8 cellular contexts compared by ENCODE assay signal in the genomic region with DNA sequence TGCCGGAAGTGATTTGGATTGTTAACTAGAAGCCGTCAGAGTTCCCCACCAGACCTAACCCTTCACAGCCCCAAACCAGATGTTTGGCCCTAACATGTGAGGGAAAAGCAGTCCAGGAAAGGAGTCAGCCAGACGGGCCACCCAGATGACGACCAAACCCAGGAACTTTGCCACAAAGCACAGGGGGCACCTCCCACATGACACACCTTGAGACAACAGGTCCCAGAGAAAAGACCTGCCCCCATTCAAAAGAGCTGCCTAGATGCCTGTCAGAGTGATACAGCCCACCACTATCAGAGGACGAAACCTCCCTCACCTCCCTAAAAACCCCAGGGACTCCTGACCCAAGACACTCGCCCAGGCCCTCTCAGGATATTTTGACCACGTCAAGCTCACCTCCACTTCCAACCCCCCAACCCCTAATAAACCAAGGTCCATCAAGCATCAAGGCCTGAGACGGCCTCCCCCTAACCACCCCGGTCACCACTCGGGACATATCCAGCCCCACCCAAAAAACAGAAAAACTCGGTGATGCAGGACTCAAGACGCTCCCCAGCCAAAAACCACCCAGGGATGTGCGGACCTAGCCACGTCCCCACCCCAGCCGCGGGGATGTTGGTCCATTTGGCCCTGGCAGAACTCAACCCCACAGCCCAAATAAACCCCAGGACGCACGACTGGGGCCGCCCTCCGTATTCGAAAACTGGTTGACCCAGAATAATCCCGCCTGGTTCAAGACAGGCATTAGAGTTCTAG. TPM values are rescaled to one million over a fixed set of nuclear protein-coding genes. Genes with fewer than 3 reads are reported as not detected.
DNase-seq lines count a peak whose midpoint lies in the region; ATAC-seq, FAIRE-seq and TF ChIP-seq lines count a peak whose summit lies in the region.

No MANE protein-coding gene starts in this region.

- H3K27ac ChIP-seq in A673 (ENCODE audit: low read depth, low read length, poor library complexity, severe bottlenecking): peak overlapping the region; percentile 94
- H3K27ac ChIP-seq in colonic mucosa: peak overlapping the region; percentile 71
- H3K27ac ChIP-seq in mesenchymal stem cell (ENCODE audit: low read length, poor library complexity, severe bottlenecking): no peak overlapping the region

- H3K4ac ChIP-seq in mesenchymal stem cell (ENCODE audit: low read depth in 1 of 2, low read length in 2 of 2): peak overlapping the region in 1 of 2 experiments; percentile 32

- H3K9ac ChIP-seq in colonic mucosa (ENCODE audit: low read depth in 2 of 2, low read length in 2 of 2): peak overlapping the region; percentile 83 to 90
- peak overlapping the region; percentile 98 for H3K9ac ChIP-seq in mesenchymal stem cell (ENCODE audit: low read length)

- no peaks in the 10 kb centered on the region for H3K9me3 ChIP-seq in A673 (ENCODE audit: low read depth, low read length, poor library complexity, severe bottlenecking)
- no peaks in the 10 kb centered on the region for H3K9me3 ChIP-seq in MG63
- H3K9me3 ChIP-seq in colonic mucosa: no peaks in the 10 kb centered on the region
- no peaks in the 10 kb centered on the region for H3K9me3 ChIP-seq in mesenchymal stem cell (ENCODE audit: control insufficient read depth, low read length)

- H2AK5ac ChIP-seq in mesenchymal stem cell (ENCODE audit: low read length, severe bottlenecking): no peak overlapping the region

- H3K27me3 ChIP-seq in A673 (replicated peaks; ENCODE audit: insufficient read depth, low read depth, low read length, poor library complexity) (no peaks in the 10 kb centered on the region), MG63 (no peaks in the 10 kb centered on the region), colonic mucosa (no peaks in the 10 kb centered on the region), mesenchymal stem cell (ENCODE audit: control insufficient read depth in 1 of 2, insufficient read depth in 1 of 2, low read length in 2 of 2) (no peaks in the 10 kb centered on the region)

- peak overlapping the region; percentile 20 for H4K8ac ChIP-seq in mesenchymal stem cell (ENCODE audit: low read length)

- H3K4me1 ChIP-seq in A673 (ENCODE audit: insufficient read depth, low read length, poor library complexity, severe bottlenecking): peaks cover 6% of the 10 kb centered on the region
- peaks cover 4% of the 10 kb centered on the region for H3K4me1 ChIP-seq in colonic mucosa
- peaks cover 13% of the 10 kb centered on the region for H3K4me1 ChIP-seq in mesenchymal stem cell (ENCODE audit: control insufficient read depth, insufficient read depth, low read depth, low read length)

- TF ChIP-seq CTCF in A673 (conservative IDR thresholded peaks at IDR 0.05; ENCODE audit: low read depth, low read length) (no peak), colonic mucosa (IDR thresholded peaks at IDR 0.05) (no peak)

- peak overlapping the region in 1 of 2 experiments; percentile 70 for H3K18ac ChIP-seq in mesenchymal stem cell (ENCODE audit: low read depth in 1 of 2, low read length in 2 of 2)

- H3K14ac ChIP-seq in mesenchymal stem cell (ENCODE audit: low read length in 2 of 2): peak overlapping the region in 1 of 2 experiments; percentile 68

- CTCF ChIA-PET in A673 (lab: Charles Lee): no interaction called here

- no peak for FAIRE-seq in urothelium cell line (lab: Jason Lieb, UNC)

- ATAC-seq in GM19438 (IDR thresholded peaks at IDR 0.05; ENCODE audit: low read depth, unreplicated experiment) (peak; percentile 22), GM21526 (IDR thresholded peaks at IDR 0.05; ENCODE audit: low FRiP score, unreplicated experiment) (no peak)

- intact Hi-C loops in A673 (cut with micrococcal nuclease; ENCODE audit: unreplicated experiment) (no loop called here), colonic mucosa (cut with DNase I) (no loop called here)

- H3K36me3 ChIP-seq in A673 (ENCODE audit: insufficient read depth, low read length, poor library complexity, severe bottlenecking): no peaks in the 10 kb centered on the region
- no peaks in the 10 kb centered on the region for H3K36me3 ChIP-seq in MG63
- no peaks in the 10 kb centered on the region for H3K36me3 ChIP-seq in colonic mucosa
- no peaks in the 10 kb centered on the region for H3K36me3 ChIP-seq in mesenchymal stem cell (ENCODE audit: control insufficient read depth in 1 of 2, insufficient read depth in 2 of 2, low read depth in 1 of 2, low read length in 2 of 2)

- H2BK12ac ChIP-seq in mesenchymal stem cell (ENCODE audit: low read length in 2 of 2): no peak overlapping the region

- H4K91ac ChIP-seq in mesenchymal stem cell (ENCODE audit: low read length): peak overlapping the region; percentile 10

- no peak overlapping the region for H3K23ac ChIP-seq in mesenchymal stem cell (ENCODE audit: low read length in 2 of 2)

- H2BK15ac ChIP-seq in mesenchymal stem cell (ENCODE audit: low read depth, poor library complexity, severe bottlenecking): no peak overlapping the region

- H3K79me1 ChIP-seq in mesenchymal stem cell (replicated peaks; ENCODE audit: low read length, poor library complexity, severe bottlenecking): peaks cover 15% of the 10 kb centered on the region

- DNase-seq in A673 (ENCODE audit: low spot score) (peak; percentile 7), MG63 (peak; percentile 13), colonic mucosa (peak; percentile 44), mesenchymal stem cell (no peak), urothelium cell line (ENCODE audit: low spot score) (peak; percentile 13), NCI-H1105 treated with DMSO at 0.1 percent for 48 hours (lab: John Stamatoyannopoulos, UW) (no peak)

- H2AFZ ChIP-seq in mesenchymal stem cell (ENCODE audit: low read depth, low read length): peak overlapping the region; percentile 66

- 31% methylated on average over 22 of the region's 22 CpGs for whole genome bisulfite sequencing in mesenchymal stem cell

- H3K4me3 ChIP-seq in A673 (ENCODE audit: low read depth, low read length, poor library complexity, severe bottlenecking): peak overlapping the region; percentile 88
- peak overlapping the region; percentile 76 for H3K4me3 ChIP-seq in MG63
- peak overlapping the region; percentile 97 for H3K4me3 ChIP-seq in colonic mucosa
- H3K4me3 ChIP-seq in mesenchymal stem cell (ENCODE audit: insufficient read depth in 1 of 2, low read depth in 1 of 2, low read length in 2 of 2): peak overlapping the region; percentile 68 to 98

- POLR2A ChIA-PET in A673 (lab: Charles Lee; ENCODE audit: low non-redundant PET): interaction anchor here (0.6 kb wide), 1 partner anchor 127 kb away, joined by 4 read pairs; no protein-coding TSS in a partner anchor

- no peak overlapping the region for H2BK5ac ChIP-seq in mesenchymal stem cell (ENCODE audit: low read depth, low read length, poor library complexity, severe bottlenecking)

- no peak overlapping the region for H2BK120ac ChIP-seq in mesenchymal stem cell (ENCODE audit: low read depth, low read length)

- peak overlapping the region; percentile 88 for H3K4me2 ChIP-seq in mesenchymal stem cell (ENCODE audit: low read length, poor library complexity, severe bottlenecking)

- TSS peak; percentile 52 for BruUV-seq in A673 (replicated peaks; lab: Mats Ljungman, UMichigan)

RNA-seq across cellular contexts. Expression of gene ZNF343, which starts 0.7 kb away (rescaled TPM):
- total RNA-seq in A673 (2021): 13.8 and 16.2 TPM in 2 replicates
- 2.2 and 3.7 TPM in 2 replicates for total RNA-seq in MG63 (2014; rRNA removed; shearing (Covaris generic); ENCODE audit: low replicate concordance)
- 1 to 10 TPM; 6.5 to 8.5 TPM for total RNA-seq in colonic mucosa
- polyA plus RNA-seq in mesenchymal stem cell (2013, experiment 1 of 2): 7.4 TPM
- 6.6 TPM for polyA plus RNA-seq in mesenchymal stem cell (2013, experiment 2 of 2)

RNA-seq across cellular contexts. Expression of gene TMC2, which starts 28.3 kb away (rescaled TPM):
- total RNA-seq in A673 (2021) (not detected in 2 replicates), colonic mucosa (under 1 TPM in 1 of 2 donors, not detected in 1; 0.25 TPM)
- not detected in 2 replicates for total RNA-seq in MG63 (2014; rRNA removed; shearing (Covaris generic); ENCODE audit: low replicate concordance)
- polyA plus RNA-seq in mesenchymal stem cell (2013, experiment 1 of 2): not detected
- polyA plus RNA-seq in mesenchymal stem cell (2013, experiment 2 of 2): not detected

RNA-seq across cellular contexts. Expression of gene SNRPB, which starts 37.5 kb away (rescaled TPM):
- 493 and 522 TPM in 2 replicates for total RNA-seq in A673 (2021)
- total RNA-seq in MG63 (2014; rRNA removed; shearing (Covaris generic); ENCODE audit: low replicate concordance): 621 and 775 TPM in 2 replicates
- 100 to 1,000 TPM; 150 to 311 TPM for total RNA-seq in colonic mucosa
- 157 TPM for polyA plus RNA-seq in mesenchymal stem cell (2013, experiment 1 of 2)
- polyA plus RNA-seq in mesenchymal stem cell (2013, experiment 2 of 2): 167 TPM

Comparison
In these comparisons a context has a peak if more than half of its experiments do, and no peak if none do; other contexts are left out.
1. DNase-seq: peak in A673 (single experiment), MG63 (single experiment), colonic mucosa (single experiment) and urothelium cell line (single experiment); none in mesenchymal stem cell (single experiment) and NCI-H1105 treated with DMSO at 0.1 percent for 48 hours (single experiment).
2. Peak in every context shown above with its lines, with median percentiles within 50 percentile points of each other: H3K4me3 ChIP-seq.